12 cellular contexts compared by ENCODE assay signal in the genomic region with DNA sequence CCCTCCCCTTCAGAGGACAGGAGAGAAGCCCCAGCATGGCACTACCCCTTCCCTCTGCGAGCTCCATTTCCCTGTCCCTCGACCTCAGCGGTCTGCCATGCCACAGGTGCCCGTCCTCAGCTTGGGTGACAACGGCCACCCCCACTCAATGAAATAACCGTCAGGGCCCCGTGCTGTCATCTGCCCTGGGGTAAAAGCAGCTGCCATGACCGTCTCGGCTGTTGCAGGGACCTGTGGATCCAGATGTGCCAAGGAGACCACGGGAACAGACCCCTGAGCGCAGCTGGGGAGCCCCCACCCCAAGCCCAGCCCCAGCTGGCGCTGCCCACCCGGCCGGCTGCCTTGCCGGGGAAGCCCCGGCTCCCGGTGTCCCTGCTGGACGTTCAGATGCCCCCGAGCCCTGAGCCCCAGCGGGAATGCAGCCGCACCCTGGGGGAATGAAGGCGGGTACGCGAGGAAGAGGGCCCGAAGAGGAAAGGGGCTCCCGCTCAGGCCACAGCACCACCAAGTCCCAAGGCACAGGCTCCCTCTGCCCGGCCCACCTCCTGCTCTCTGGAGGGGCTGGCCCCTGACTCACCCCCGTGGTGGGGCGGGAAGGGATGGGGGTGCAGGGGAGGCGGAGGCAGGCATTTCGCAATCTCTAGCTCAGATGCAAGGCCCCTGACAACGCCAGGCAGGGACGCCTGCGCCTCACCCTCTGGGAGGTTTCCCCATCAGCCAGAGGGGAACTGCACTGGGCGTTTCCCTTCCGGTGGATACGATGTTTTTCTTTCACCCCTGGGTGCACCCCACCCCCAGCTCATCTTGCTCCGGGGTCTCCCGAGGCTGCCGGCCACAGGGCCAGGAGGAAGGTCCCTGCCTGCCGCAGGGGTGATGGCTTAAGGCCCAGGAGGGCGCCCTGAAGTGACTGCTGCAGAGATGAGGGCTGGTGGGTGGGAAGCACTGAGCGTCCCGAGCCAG. TPM values are rescaled to one million over a fixed set of nuclear protein-coding genes. Genes with fewer than 3 reads are reported as not detected.
DNase-seq lines count a peak whose midpoint lies in the region; ATAC-seq, FAIRE-seq and TF ChIP-seq lines count a peak whose summit lies in the region.
"Had no signal": no experiment of that assay in that cellular context is flagged by ENCODE, and none has a peak within 500 bp of the region (broad histone marks: within the 10 kb centered on the region; RNA-seq: fewer than 3 reads in every experiment).

No MANE protein-coding gene starts in this region.

- H3K4me3 ChIP-seq in HEK293 (ENCODE audit: low read depth, low read length) (no peak overlapping the region), kidney (ENCODE audit: low read length in 2 of 2) (no peak overlapping the region), upper lobe of left lung (peak overlapping the region in 2 of 4 donors; percentile 2 to 26)
- H3K4me3 ChIP-seq: hepatocyte, mucosa of descending colon had no signal

- H3K36me3 ChIP-seq in HEK293 (ENCODE audit: control insufficient read depth in 2 of 2, insufficient read depth in 1 of 2, low read length in 2 of 2) (peaks cover 0 to 67% of the 10 kb centered on the region in 2 experiments; a peak in 2 of 3 replicates), kidney (ENCODE audit: control insufficient read depth in 1 of 2, insufficient read depth in 2 of 2, low read length in 2 of 2) (peaks cover 0 to 10% of the 10 kb centered on the region in 2 donors), upper lobe of left lung (peaks cover 4 to 62% (median 31%) of the 10 kb centered on the region in 4 donors)

- CTCF ChIA-PET in HEK293 (lab: Yijun Ruan, JAX), result interaction anchor here (0.8 kb wide), 1 partner anchor 79 kb away, joined by 6 read pairs; no protein-coding TSS in a partner anchor

- FAIRE-seq in kidney (lab: Jason Lieb, UNC), result no peak

- H3K27ac ChIP-seq in HEK293 (ENCODE audit: extremely low read depth, low read depth, low read length) (no peak overlapping the region), kidney (ENCODE audit: low read depth in 2 of 2, low read length in 2 of 2) (no peak overlapping the region), upper lobe of left lung (peak overlapping the region; percentile 46 to 81 (median 76))
- H3K27ac ChIP-seq: hepatocyte had no signal

- H3K4me1 ChIP-seq in HEK293 (ENCODE audit: control insufficient read depth, insufficient read depth, low read length), result no peaks in the 10 kb centered on the region
- H3K4me1 ChIP-seq in kidney (ENCODE audit: control insufficient read depth in 1 of 2, insufficient read depth in 1 of 2, low read depth in 1 of 2, low read length in 2 of 2), result no peaks in the 10 kb centered on the region
- peaks cover 23 to 68% (median 45%) of the 10 kb centered on the region in 4 donors for H3K4me1 ChIP-seq in upper lobe of left lung

- no peak overlapping the region for H3K9ac ChIP-seq in kidney (ENCODE audit: low read length in 2 of 2)

- ATAC-seq in upper lobe of left lung (ENCODE audit: low FRiP score in 2 of 2) (peak in 1 of 2 donors; percentile 69), HG03439 (IDR thresholded peaks at IDR 0.05; ENCODE audit: unreplicated experiment) (no peak)

- H3K9me3 ChIP-seq in HEK293 (ENCODE audit: control insufficient read depth, insufficient read depth, low read depth, low read length) (no peaks in the 10 kb centered on the region), kidney (ENCODE audit: control insufficient read depth in 1 of 2, low read length in 2 of 2) (no peaks in the 10 kb centered on the region), upper lobe of left lung (no peaks in the 10 kb centered on the region)
- H3K9me3 ChIP-seq: mucosa of descending colon had no signal

- DNase-seq in UCSD-AML1 (lab: John Stamatoyannopoulos, UW; ENCODE audit: unreplicated experiment) (peak; percentile 28), kidney (peak; percentile 72), upper lobe of left lung (peak; percentile 70 to 82), GOT3 (lab: John Stamatoyannopoulos, UW) (no peak)
- no peak for DNase-seq in stimulated activated CD4-positive, alpha-beta T cell treated with anti-CD3 and anti-CD28 coated beads, Interleukin-2, amount 100 ng/mL, for 24 hours
- DNase-seq: amniotic stem cell, NCI-H1930, T1000 had no signal

- 59 to 71% methylated on average over 17 to 39 of the region's 44 CpGs for WGBS in upper lobe of left lung, 2 donors

- TF ChIP-seq EP300 in upper lobe of left lung (IDR thresholded peaks at IDR 0.05), result no peak

- POLR2A ChIA-PET in HEK293 (lab: Yijun Ruan, JAX), result no interaction called here

- intact Hi-C loops in kidney (cut with DNase I), result no loop called here

- TF ChIP-seq CTCF in HEK293 (tag by site-specific recombination; IDR thresholded peaks at IDR 0.05) (no peak), kidney (IDR thresholded peaks at IDR 0.05; ENCODE audit: borderline replicate concordance, extremely low read depth, insufficient read depth) (no peak), upper lobe of left lung (IDR thresholded peaks at IDR 0.05) (no peak)

- no peaks in the 10 kb centered on the region for H3K27me3 ChIP-seq in upper lobe of left lung
- H3K27me3 ChIP-seq: hepatocyte had no signal

- TF ChIP-seq POLR2A in upper lobe of left lung (IDR thresholded peaks at IDR 0.05), result no peak

TF ChIP-seq in HEK293, 187 proteins besides CTCF, POLR2A, EP300 and RAD21:
- peak; percentile 56; the same call in 1 of the 2 replicates for TF ChIP-seq SCRT2 (tag by site-specific recombination; IDR thresholded peaks at IDR 0.05)
- TF ChIP-seq, protein P1, sequence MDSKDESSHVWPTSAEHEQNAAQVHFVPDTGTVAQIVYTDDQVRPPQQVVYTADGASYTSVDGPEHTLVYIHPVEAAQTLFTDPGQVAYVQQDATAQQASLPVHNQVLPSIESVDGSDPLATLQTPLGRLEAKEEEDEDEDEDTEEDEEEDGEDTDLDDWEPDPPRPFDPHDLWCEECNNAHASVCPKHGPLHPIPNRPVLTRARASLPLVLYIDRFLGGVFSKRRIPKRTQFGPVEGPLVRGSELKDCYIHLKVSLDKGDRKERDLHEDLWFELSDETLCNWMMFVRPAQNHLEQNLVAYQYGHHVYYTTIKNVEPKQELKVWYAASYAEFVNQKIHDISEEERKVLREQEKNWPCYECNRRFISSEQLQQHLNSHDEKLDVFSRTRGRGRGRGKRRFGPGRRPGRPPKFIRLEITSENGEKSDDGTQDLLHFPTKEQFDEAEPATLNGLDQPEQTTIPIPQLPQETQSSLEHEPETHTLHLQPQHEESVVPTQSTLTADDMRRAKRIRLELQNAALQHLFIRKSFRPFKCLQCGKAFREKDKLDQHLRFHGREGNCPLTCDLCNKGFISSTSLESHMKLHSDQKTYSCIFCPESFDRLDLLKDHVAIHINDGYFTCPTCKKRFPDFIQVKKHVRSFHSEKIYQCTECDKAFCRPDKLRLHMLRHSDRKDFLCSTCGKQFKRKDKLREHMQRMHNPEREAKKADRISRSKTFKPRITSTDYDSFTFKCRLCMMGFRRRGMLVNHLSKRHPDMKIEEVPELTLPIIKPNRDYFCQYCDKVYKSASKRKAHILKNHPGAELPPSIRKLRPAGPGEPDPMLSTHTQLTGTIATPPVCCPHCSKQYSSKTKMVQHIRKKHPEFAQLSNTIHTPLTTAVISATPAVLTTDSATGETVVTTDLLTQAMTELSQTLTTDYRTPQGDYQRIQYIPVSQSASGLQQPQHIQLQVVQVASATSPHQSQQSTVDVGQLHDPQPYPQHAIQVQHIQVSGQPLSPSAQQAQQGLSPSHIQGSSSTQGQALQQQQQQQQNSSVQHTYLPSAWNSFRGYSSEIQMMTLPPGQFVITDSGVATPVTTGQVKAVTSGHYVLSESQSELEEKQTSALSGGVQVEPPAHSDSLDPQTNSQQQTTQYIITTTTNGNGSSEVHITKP (tag by site-specific recombination; IDR thresholded peaks at IDR 0.05), result peak; percentile 74
- no peak for TF ChIP-seq ZSCAN30 (tag by site-specific recombination; IDR thresholded peaks at IDR 0.05)
- no peak for TF ChIP-seq WT1 (tag by site-specific recombination; IDR thresholded peaks at IDR 0.05)

RNA-seq across cellular contexts. Expression of a gene that starts 49.2 kb away (rescaled TPM):
- 30.9 TPM for total RNA-seq in kidney
- polyA plus RNA-seq in kidney (ENCODE audit: insufficient read depth, low read depth, low replicate concordance), result 7.1 TPM
- total RNA-seq in upper lobe of left lung, result 10 to 100 TPM; 16.8 to 38.4 (median 31.3) TPM

Comparison
In these comparisons a context has a peak if more than half of its experiments do, and no peak if none do; other contexts are left out.
1. H3K27ac ChIP-seq: peak in upper lobe of left lung (4 of 4); none in HEK293 (single experiment) and kidney (0 of 2).
2. DNase-seq: peak in UCSD-AML1 (single experiment), kidney (single experiment) and upper lobe of left lung (2 of 2); none in stimulated activated CD4-positive, alpha-beta T cell treated with anti-CD3 and anti-CD28 coated beads, Interleukin-2, amount 100 ng/mL, for 24 hours (0 of 2) and GOT3 (single experiment).